15 cellular contexts compared by ENCODE assay signal in genomic region chr3:136885357-136886213, GRCh38. TPM values are rescaled to one million over a fixed set of nuclear protein-coding genes. Genes with fewer than 3 reads are reported as not detected.
DNase-seq lines count a peak whose midpoint lies in the region; ATAC-seq, FAIRE-seq and TF ChIP-seq lines count a peak whose summit lies in the region.
"Had no signal": no experiment of that assay in that cellular context is flagged by ENCODE, and none has a peak within 500 bp of the region (broad histone marks: within the 10 kb centered on the region; RNA-seq: fewer than 3 reads in every experiment).

No MANE protein-coding gene starts in this region.

- H3K9me3 ChIP-seq in CD4-positive, CD25-positive, alpha-beta regulatory T cell (ENCODE audit: control insufficient read depth in 2 of 2, low read length in 2 of 2): peaks cover 0 to 2% of the 10 kb centered on the region in 2 experiments
- peaks cover 6% of the 10 kb centered on the region; the same call in 2 of the 3 replicates for H3K9me3 ChIP-seq in GM12878 (replicated peaks; ENCODE audit: control insufficient read depth, insufficient read depth, low read length)
- H3K9me3 ChIP-seq: BE2C had no signal

- H3K4me3 Mint-ChIP-seq in CD4-positive, CD25-positive, alpha-beta regulatory T cell: peak overlapping the region; percentile 65 to 92 (median 74)

- peaks cover 62% of the 10 kb centered on the region for H3K79me2 ChIP-seq in GM12878 (ENCODE audit: control insufficient read depth, insufficient read depth, low read length)

- in situ Hi-C loops in GM12878 (cut with MboI): no loop called here

- BruUV-seq in GM12878 (replicated peaks; lab: Mats Ljungman, UMichigan): no TSS peak

- H4K20me1 ChIP-seq in GM12878 (ENCODE audit: control insufficient read depth, insufficient read depth): no peaks in the 10 kb centered on the region

- CTCF ChIA-PET in GM12878 (lab: Yijun Ruan, JAX): interaction anchor here (0.9 to 2.1 kb wide), 2 partner anchors 128 to 843 kb away, joined by 3 to 5 read pairs; no protein-coding TSS in a partner anchor

- no peaks in the 10 kb centered on the region for H3K27me3 Mint-ChIP-seq in CD4-positive, CD25-positive, alpha-beta regulatory T cell

- no peaks in the 10 kb centered on the region for H3K27me3 ChIP-seq in CD4-positive, CD25-positive, alpha-beta regulatory T cell (ENCODE audit: control insufficient read depth, insufficient read depth, low read length)
- H3K27me3 ChIP-seq in GM12878 (replicated peaks in 1 of 2; ENCODE audit: control insufficient read depth in 2 of 2, insufficient read depth in 2 of 2, low read length in 1 of 2): no peaks in the 10 kb centered on the region
- H3K27me3 ChIP-seq: BE2C had no signal

- intact Hi-C loops in GM12878 (cut with micrococcal nuclease; ENCODE audit: unreplicated experiment): no loop called here

- TF ChIP-seq CTCF in GM12878 (IDR thresholded peaks at IDR 0.05 in 2 of 3, conservative IDR thresholded peaks at IDR 0.05 in 1 of 3; ENCODE audit: control insufficient read depth in 2 of 3, extremely low read depth in 1 of 3, insufficient read depth in 1 of 3, low read depth in 3 of 3, low read length in 3 of 3): no peak

- peaks cover 0 to 5% (median 2%) of the 10 kb centered on the region in 7 donors for H3K9me3 Mint-ChIP-seq in CD4-positive, CD25-positive, alpha-beta regulatory T cell

- peak overlapping the region; percentile 67 for H3K27ac ChIP-seq in CD4-positive, CD25-positive, alpha-beta regulatory T cell (ENCODE audit: insufficient read depth, low read length, poor library complexity, severe bottlenecking)
- H3K27ac ChIP-seq in GM12878 (ENCODE audit: control insufficient read depth, insufficient read depth): peak overlapping the region; percentile 65; the same call in 1 of the 2 replicates

- peaks cover 14% of the 10 kb centered on the region for H3K36me3 Mint-ChIP-seq in CD4-positive, CD25-positive, alpha-beta regulatory T cell

- no peak for FAIRE-seq in GM12878 (lab: Jason Lieb, UNC)
- FAIRE-seq: colon had no signal

- POLR2A ChIA-PET in GM12878 (lab: Charles Lee): interaction anchor here (1.0 kb wide), 1 partner anchor 13 kb away, joined by 4 read pairs; no protein-coding TSS in a partner anchor

- peak in 2 of 3 donors; percentile 57 to 69 for DNase-seq in CD4-positive, CD25-positive, alpha-beta regulatory T cell
- DNase-seq in GM19238 (ENCODE audit: insufficient read length, low spot score) (peak; percentile 13), GM12878 (ENCODE audit: low read depth, low spot score) (no peak), NCI-H2171 treated with DMSO at 0.1 percent for 48 hours (lab: John Stamatoyannopoulos, UW) (no peak), erythroblast (lab: John Stamatoyannopoulos, UW) (no peak)
- peak; percentile 82 for DNase-seq in Jurkat, Clone E6-1 (ENCODE audit: low read depth, low spot score)
- DNase-seq: BE2C; GDM1; H7; IMR-90; NCI-H82; stimulated activated naive CD4-positive, alpha-beta T cell treated with Interleukin-2 at 50 U/mL for 16 hours had no signal

- H3K4me3 ChIP-seq in CD4-positive, CD25-positive, alpha-beta regulatory T cell (ENCODE audit: low read depth, low read length): peak overlapping the region; percentile 69
- H3K4me3 ChIP-seq in Jurkat, Clone E6-1 (ENCODE audit: low read length): peak overlapping the region; percentile 28
- no peak overlapping the region for H3K4me3 ChIP-seq in GM12878

- H3K4me1 Mint-ChIP-seq in CD4-positive, CD25-positive, alpha-beta regulatory T cell: peaks cover 50 to 92% (median 71%) of the 10 kb centered on the region in 4 donors

- TF ChIP-seq POLR2A in GM12878 (IDR thresholded peaks at IDR 0.05; ENCODE audit: low read depth, low read length): no peak
- no peak for TF ChIP-seq POLR2A in erythroblast (IDR thresholded peaks at IDR 0.05; ENCODE audit: low read length)
- TF ChIP-seq POLR2A in GM18505 (IDR thresholded peaks at IDR 0.05; ENCODE audit: borderline replicate concordance, extremely low read depth, insufficient read depth, insufficient read length): no peak

- H3K4me1 ChIP-seq in CD4-positive, CD25-positive, alpha-beta regulatory T cell (ENCODE audit: control insufficient read depth, insufficient read depth, low read length, poor library complexity, severe bottlenecking): peaks cover 51% of the 10 kb centered on the region
- peaks cover 16% of the 10 kb centered on the region for H3K4me1 ChIP-seq in GM12878 (ENCODE audit: control insufficient read depth, insufficient read depth, low read length)
- H3K4me1 ChIP-seq: BE2C had no signal

- H3K27ac Mint-ChIP-seq in CD4-positive, CD25-positive, alpha-beta regulatory T cell: peak overlapping the region; percentile 78 to 93 (median 90)

- SMC1A ChIA-PET in GM12878 (lab: Charles Lee; ENCODE audit: uncharacterized antibody, unreplicated experiment): interaction anchor here (0.6 to 3.3 kb wide), 8 partner anchors 12 to 54 kb away, joined by 3 to 19 read pairs (median 8); partner anchors contain the start of gene NCK1

- ATAC-seq in CD4-positive, CD25-positive, alpha-beta regulatory T cell (ENCODE audit: low read depth in 2 of 2): peak; percentile 82
- ATAC-seq in GM12878: peak; percentile 74
- ATAC-seq in HG02759 (IDR thresholded peaks at IDR 0.05; ENCODE audit: unreplicated experiment): no peak
- ATAC-seq in GM18505 (IDR thresholded peaks at IDR 0.05; ENCODE audit: unreplicated experiment): no peak

- 0 out of 2 replicates have a peak overlapping the region, but pooled peaks have one; percentile 8 for H3K9ac ChIP-seq in GM12878 (ENCODE audit: control insufficient read depth, insufficient read depth, low read length)

- no peaks in the 10 kb centered on the region for H3K36me3 ChIP-seq in CD4-positive, CD25-positive, alpha-beta regulatory T cell (ENCODE audit: control insufficient read depth, insufficient read depth, low read length)
- no peaks in the 10 kb centered on the region; a peak in 3 of 4 replicates for H3K36me3 ChIP-seq in GM12878 (ENCODE audit: control insufficient read depth in 2 of 2, insufficient read depth in 2 of 2, low read length in 1 of 2)

- no peak for TF ChIP-seq EP300 in GM12878 (IDR thresholded peaks at IDR 0.05; ENCODE audit: borderline replicate concordance in 1 of 2, control insufficient read depth in 1 of 2, low read depth in 2 of 2, low read length in 2 of 2)

- 54% methylated on average over 5 of the region's 5 CpGs for WGBS in GM12878 (ENCODE audit: insufficient coverage, insufficient replicate concordance, low lambda C conversion rate, missing lambda C conversion rate)

- RAD21 ChIA-PET in GM12878 (lab: Charles Lee; ENCODE audit: unreplicated experiment): interaction anchor here (0.7 to 2.2 kb wide), 4 partner anchors 23 to 133 kb away, joined by 3 to 9 read pairs (median 4); partner anchors contain the start of genes NCK1 and STAG1

- no peak for TF ChIP-seq RAD21 in GM12878 (IDR thresholded peaks at IDR 0.05; ENCODE audit: insufficient read depth, low read depth, low read length)

- peak overlapping the region; percentile 40 for H3K4me2 ChIP-seq in GM12878 (ENCODE audit: control insufficient read depth, insufficient read depth)

- no peak overlapping the region for H2AFZ ChIP-seq in GM12878 (ENCODE audit: control insufficient read depth, low read depth, low read length)

TF ChIP-seq in GM12878, 131 proteins besides CTCF, POLR2A, EP300 and RAD21:
- peak; percentile 63 for TF ChIP-seq NR2C1 (IDR thresholded peaks at IDR 0.05)
- TF ChIP-seq TCF12 (IDR thresholded peaks at IDR 0.05; ENCODE audit: low read depth, low read length): no peak
- peak; percentile 73 for TF ChIP-seq GABPA (IDR thresholded peaks at IDR 0.05; ENCODE audit: low read depth)
- TF ChIP-seq RUNX3 (IDR thresholded peaks at IDR 0.05; ENCODE audit: low read length): peak; percentile 78
- no peak for TF ChIP-seq RAD51 (IDR thresholded peaks at IDR 0.05)

RNA-seq across cellular contexts. Expression of gene NCK1, which starts 23.6 kb away (rescaled TPM):
- total RNA-seq in CD4-positive, CD25-positive, alpha-beta regulatory T cell: 64.9 TPM
- polyA plus RNA-seq in CD4-positive, CD25-positive, alpha-beta regulatory T cell: 10 to 100 TPM; 48.7 to 63.5 (median 53.8) TPM
- polyA plus RNA-seq in Jurkat, Clone E6-1 (2012; ENCODE audit: insufficient read depth, insufficient read length): 66.4 TPM
- 60.3 and 61.6 TPM in 2 replicates for total RNA-seq in GM12878 (2013; cell fraction: nucleolus; rRNA removed)
- total RNA-seq in GM12878 (2014; rRNA removed) (15.6 and 20.9 TPM in 2 replicates), GM12878 (2014; rRNA removed; fragmentation: Illumina TruSeq; extraction: Trizol) (22.6 and 22.8 TPM in 2 replicates), GM12878 (2021) (23.5 and 27.4 TPM in 2 replicates)
- 10.4 TPM for polyA plus RNA-seq in GM12878 (2011; ENCODE audit: low read depth)
- polyA plus RNA-seq in GM12878 (2011; rRNA removed) (33.4 and 54.9 TPM in 2 replicates), GM12878 (2014; fragmentation: Illumina TruSeq; extraction: Trizol) (28.3 and 39.8 TPM in 2 replicates), GM12878 (2014; fragmentation: Nextera tagmentation; extraction: Ambion mirVana) (10 to 100 TPM; 18.5 to 20.4 TPM), GM12878 (2014; rRNA removed) (14.5 and 19.5 TPM in 2 replicates), GM12878 (2016; fragmentation: Nextera tagmentation; extraction: Ambion mirVana) (10 to 100 TPM; 28.3 to 29.5 TPM)
- polyA plus RNA-seq in GM12878 (2011; cell fraction: cytosol; rRNA removed): 10.3 and 14.7 TPM in 2 replicates
- polyA plus RNA-seq in GM12878 (2011; cell fraction: nucleus; rRNA removed): 16.4 and 22.3 TPM in 2 replicates
- 10.8 and 18.4 TPM in 2 replicates for polyA plus RNA-seq in GM12878 (2012)
- polyA minus RNA-seq in GM12878 (2011; rRNA and poly(A)+ RNA removed): 24.9 and 49.7 TPM in 2 replicates
- 14.2 and 16.4 TPM in 2 replicates for polyA minus RNA-seq in GM12878 (2011; cell fraction: cytosol; rRNA and poly(A)+ RNA removed)
- polyA minus RNA-seq in GM12878 (2011; cell fraction: nucleus; rRNA and poly(A)+ RNA removed): 26.2 and 31.4 TPM in 2 replicates

Comparison
In these comparisons a context has a peak if more than half of its experiments do, and no peak if none do; other contexts are left out.
1. ATAC-seq: peak in CD4-positive, CD25-positive, alpha-beta regulatory T cell (2 of 2) and GM12878 (single experiment); none in HG02759 (single experiment) and GM18505 (single experiment).
2. DNase-seq: peak in CD4-positive, CD25-positive, alpha-beta regulatory T cell (2 of 3), GM19238 (single experiment) and Jurkat, Clone E6-1 (single experiment); none in GM12878 (single experiment), NCI-H2171 treated with DMSO at 0.1 percent for 48 hours (single experiment) and erythroblast (0 of 2).